5 cellular contexts compared by ENCODE assay signal in the genomic region with DNA sequence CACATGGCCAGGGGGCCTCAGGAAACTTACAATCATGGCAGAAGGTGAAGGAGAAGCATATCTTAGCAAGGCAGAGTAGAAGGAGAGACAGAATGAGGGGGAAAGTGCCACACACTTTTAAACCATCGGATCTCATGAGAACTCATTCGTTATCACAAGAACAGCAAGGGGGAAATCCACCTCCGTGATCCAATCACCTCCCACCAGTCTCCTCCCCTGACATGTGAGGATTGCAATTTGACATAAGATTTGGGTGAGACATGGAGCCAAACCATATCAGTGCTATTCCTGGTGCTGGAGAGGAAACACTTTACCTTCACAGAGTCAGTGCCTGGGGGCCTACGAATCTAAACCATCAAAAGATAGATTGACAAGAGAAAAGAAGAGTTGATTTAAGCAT.
"Had no signal": no experiment of that assay in that cellular context is flagged by ENCODE, and none has a peak within 500 bp of the region (broad histone marks: within the 10 kb centered on the region; RNA-seq: fewer than 3 reads in every experiment).

No MANE protein-coding gene starts in this region.

- FAIRE-seq: HepG2, K562 had no signal

- DNase-seq: IMR-90, KBM-7 had no signal

- H3K4me3 ChIP-seq: K562 had no signal

- H3K27ac ChIP-seq: HL-60 had no signal
